21 cellular contexts compared by ENCODE assay signal in the genomic region with DNA sequence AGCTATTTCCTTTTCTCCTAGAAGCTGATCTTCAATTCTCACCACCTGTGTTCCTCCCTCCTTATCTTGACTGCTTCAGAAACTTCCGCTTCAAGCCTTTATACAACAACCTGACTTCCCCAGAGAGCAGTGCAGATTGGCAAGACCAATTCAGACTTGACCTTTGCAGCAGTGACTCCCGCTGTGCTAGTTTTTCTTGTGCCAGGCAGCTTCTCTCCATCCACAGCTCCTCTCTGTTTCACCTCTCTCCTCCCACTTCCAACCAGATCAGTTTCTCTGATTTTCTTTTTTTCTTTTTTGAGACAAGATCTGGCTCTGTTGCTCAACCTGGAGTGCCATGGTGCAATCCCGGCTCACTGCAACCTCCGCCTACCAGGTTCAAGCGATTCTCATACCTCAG.
DNase-seq lines count a peak whose midpoint lies in the region; ATAC-seq and TF ChIP-seq lines count a peak whose summit lies in the region.
"Had no signal": no experiment of that assay in that cellular context is flagged by ENCODE, and none has a peak within 500 bp of the region (broad histone marks: within the 10 kb centered on the region; RNA-seq: fewer than 3 reads in every experiment).

No MANE protein-coding gene starts in this region.

- H3K27ac Mint-ChIP-seq in activated naive CD4-positive, alpha-beta T cell treated with anti-CD3 and anti-CD28 coated beads, Interleukin-2, amount 10 ng/mL, durations not matched to agents 7 days and 5 days = peak overlapping the region; percentile 53
- H3K27ac Mint-ChIP-seq in activated naive CD4-positive, alpha-beta T cell treated with anti-CD3 and anti-CD28 coated beads, Interleukin-2, amount 50 U/mL, for 72 hours = no peak overlapping the region
- H3K27ac Mint-ChIP-seq in nephron progenitor cell = peak overlapping the region; percentile 59
- H3K27ac Mint-ChIP-seq: immature natural killer cell had no signal

- no peak for ATAC-seq in activated naive CD4-positive, alpha-beta T cell treated with anti-CD3 and anti-CD28 coated beads, Interleukin-2, amount 50 U/mL, for 72 hours
- no peak for ATAC-seq in HG03565 (IDR thresholded peaks at IDR 0.05; ENCODE audit: unreplicated experiment)
- ATAC-seq: Panc1 had no signal

- CTCF ChIA-PET in activated naive CD4-positive, alpha-beta T cell treated with anti-CD3 and anti-CD28 coated beads, Interleukin-2, amount 10 ng/mL, durations not matched to agents 7 days and 5 days (lab: Charles Lee) = interaction anchor here (0.7 to 2.7 kb wide), 5 partner anchors 8 to 97 kb away, joined by 3 to 8 read pairs (median 4); no protein-coding TSS in a partner anchor

- no peaks in the 10 kb centered on the region for H3K9me3 Mint-ChIP-seq in activated naive CD4-positive, alpha-beta T cell treated with anti-CD3 and anti-CD28 coated beads, Interleukin-2, amount 10 ng/mL, durations not matched to agents 7 days and 5 days
- no peaks in the 10 kb centered on the region for H3K9me3 Mint-ChIP-seq in activated naive CD4-positive, alpha-beta T cell treated with anti-CD3 and anti-CD28 coated beads, Interleukin-2, amount 50 U/mL, for 72 hours
- no peaks in the 10 kb centered on the region for H3K9me3 Mint-ChIP-seq in nephron progenitor cell
- H3K9me3 Mint-ChIP-seq: immature natural killer cell had no signal

- H3K27ac ChIP-seq in WERI-Rb-1 (peak overlapping the region; percentile 97), Peyer's patch (no peak overlapping the region)
- H3K27ac ChIP-seq: breast epithelium, esophagus muscularis mucosa, vagina had no signal

- H3K36me3 Mint-ChIP-seq in activated naive CD4-positive, alpha-beta T cell treated with anti-CD3 and anti-CD28 coated beads, Interleukin-2, amount 10 ng/mL, durations not matched to agents 7 days and 5 days = peaks cover 2% of the 10 kb centered on the region
- no peaks in the 10 kb centered on the region for H3K36me3 Mint-ChIP-seq in activated naive CD4-positive, alpha-beta T cell treated with anti-CD3 and anti-CD28 coated beads, Interleukin-2, amount 50 U/mL, for 72 hours
- H3K36me3 Mint-ChIP-seq in nephron progenitor cell (ENCODE audit: low read depth) = no peaks in the 10 kb centered on the region
- H3K36me3 Mint-ChIP-seq: immature natural killer cell had no signal

- H3K9me3 ChIP-seq in WERI-Rb-1 (ENCODE audit: severe bottlenecking) = no peaks in the 10 kb centered on the region
- no peaks in the 10 kb centered on the region for H3K9me3 ChIP-seq in Peyer's patch
- H3K9me3 ChIP-seq: breast epithelium, esophagus muscularis mucosa, HAP-1, vagina had no signal

- no peak overlapping the region for H3K4me3 Mint-ChIP-seq in activated naive CD4-positive, alpha-beta T cell treated with anti-CD3 and anti-CD28 coated beads, Interleukin-2, amount 10 ng/mL, durations not matched to agents 7 days and 5 days
- no peak overlapping the region for H3K4me3 Mint-ChIP-seq in nephron progenitor cell
- H3K4me3 Mint-ChIP-seq: immature natural killer cell had no signal

- H3K4me1 Mint-ChIP-seq in activated naive CD4-positive, alpha-beta T cell treated with anti-CD3 and anti-CD28 coated beads, Interleukin-2, amount 10 ng/mL, durations not matched to agents 7 days and 5 days = peaks cover 32% of the 10 kb centered on the region
- peaks cover 52% of the 10 kb centered on the region for H3K4me1 Mint-ChIP-seq in nephron progenitor cell
- H3K4me1 Mint-ChIP-seq: immature natural killer cell had no signal

- DNase-seq in activated naive CD4-positive, alpha-beta T cell treated with anti-CD3 and anti-CD28 coated beads, Interleukin-2, amount 10 ng/mL, durations not matched to agents 7 days and 5 days = no peak
- DNase-seq in activated naive CD4-positive, alpha-beta T cell treated with anti-CD3 and anti-CD28 coated beads, Interleukin-2, amount 50 U/mL, for 72 hours (ENCODE audit: low spot score in 2 of 2) = no peak
- DNase-seq in Jurkat, Clone E6-1 (ENCODE audit: low read depth, low spot score) = peak; percentile 47
- DNase-seq in WERI-Rb-1 (no peak), nephron progenitor cell (no peak), DMS53 (lab: John Stamatoyannopoulos, UW) (no peak), Peyer's patch (no peak)
- DNase-seq: activated CD4-positive, CD25-positive, alpha-beta regulatory T cell treated with anti-CD3 and anti-CD28 coated beads, Interleukin-2, amount 50 U/mL, for 72 hours; activated CD8-positive, alpha-beta memory T cell treated with anti-CD3 and anti-CD28 coated beads, Interleukin-2, amount 50 U/mL, for 4 hours; activated naive CD4-positive, alpha-beta T cell treated with anti-CD3 and anti-CD28 coated beads, Interleukin-2, amount 50 U/mL, for 16 hours; immature natural killer cell; mammary epithelial cell; NCI-H2081 treated with DMSO at 0.1 percent for 48 hours; NCI-H526; SW 1271 had no signal

- H3K27me3 ChIP-seq in WERI-Rb-1 (ENCODE audit: insufficient read depth, low read depth, severe bottlenecking) (no peaks in the 10 kb centered on the region), Peyer's patch (no peaks in the 10 kb centered on the region)
- H3K27me3 ChIP-seq: breast epithelium, esophagus muscularis mucosa, vagina had no signal

- H3K36me3 ChIP-seq in WERI-Rb-1 = no peaks in the 10 kb centered on the region
- no peaks in the 10 kb centered on the region for H3K36me3 ChIP-seq in Peyer's patch
- H3K36me3 ChIP-seq: breast epithelium, esophagus muscularis mucosa, HAP-1, vagina had no signal

- TF ChIP-seq CTCF in WERI-Rb-1 (IDR thresholded peaks at IDR 0.05; ENCODE audit: low read depth, low read length) = no peak
- TF ChIP-seq CTCF in nephron progenitor cell (IDR thresholded peaks at IDR 0.05) = no peak
- no peak for TF ChIP-seq CTCF in Peyer's patch (IDR thresholded peaks at IDR 0.05)

- TF ChIP-seq POLR2A in Peyer's patch (IDR thresholded peaks at IDR 0.05) = no peak

- no peaks in the 10 kb centered on the region for H3K27me3 Mint-ChIP-seq in activated naive CD4-positive, alpha-beta T cell treated with anti-CD3 and anti-CD28 coated beads, Interleukin-2, amount 10 ng/mL, durations not matched to agents 7 days and 5 days
- no peaks in the 10 kb centered on the region for H3K27me3 Mint-ChIP-seq in nephron progenitor cell (ENCODE audit: low read depth, poor library complexity)

- no peaks in the 10 kb centered on the region for H3K4me1 ChIP-seq in Peyer's patch
- H3K4me1 ChIP-seq: breast epithelium, esophagus muscularis mucosa, HAP-1, vagina had no signal

- no peak overlapping the region for H3K4me3 ChIP-seq in Jurkat, Clone E6-1 (ENCODE audit: low read length)
- H3K4me3 ChIP-seq in WERI-Rb-1 (ENCODE audit: low read depth, low read length) (no peak overlapping the region), Peyer's patch (no peak overlapping the region)
- H3K4me3 ChIP-seq: breast epithelium, esophagus muscularis mucosa, HAP-1, vagina had no signal

Comparison
In these comparisons a context has a peak if more than half of its experiments do, and no peak if none do; other contexts are left out.
1. H3K27ac Mint-ChIP-seq: peak in activated naive CD4-positive, alpha-beta T cell treated with anti-CD3 and anti-CD28 coated beads, Interleukin-2, amount 10 ng/mL, durations not matched to agents 7 days and 5 days (single experiment) and nephron progenitor cell (single experiment); none in activated naive CD4-positive, alpha-beta T cell treated with anti-CD3 and anti-CD28 coated beads, Interleukin-2, amount 50 U/mL, for 72 hours (0 of 2).